Comparison of ENCODE assay signal across 1 cellular context in the genomic region with DNA sequence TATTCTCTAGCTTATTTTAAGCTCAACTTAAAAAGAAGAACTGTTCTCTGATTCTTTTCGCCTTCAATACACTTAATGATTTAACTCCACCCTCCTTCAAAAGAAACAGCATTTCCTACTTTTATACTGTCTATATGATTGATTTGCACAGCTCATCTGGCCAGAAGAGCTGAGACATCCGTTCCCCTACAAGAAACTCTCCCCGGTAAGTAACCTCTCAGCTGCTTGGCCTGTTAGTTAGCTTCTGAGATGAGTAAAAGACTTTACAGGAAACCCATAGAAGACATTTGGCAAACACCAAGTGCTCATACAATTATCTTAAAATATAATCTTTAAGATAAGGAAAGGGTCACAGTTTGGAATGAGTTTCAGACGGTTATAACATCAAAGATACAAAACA.
TF ChIP-seq lines count a peak whose summit lies in the region.

A gene (plus strand): TSS at position 163 of the 400 bp plus-strand sequence. CDS start 1,957 bp downstream, outside the sequence.

TF ChIP-seq in K562, 482 proteins besides CTCF, POLR2A, EP300 and RAD21:
- TF ChIP-seq TEAD1 (CRISPR knock-in tag; IDR thresholded peaks at IDR 0.05): no peak
- TF ChIP-seq ZKSCAN3 (CRISPR knock-in tag; IDR thresholded peaks at IDR 0.05): no peak
- TF ChIP-seq MEIS2 (IDR thresholded peaks at IDR 0.05; ENCODE audit: partially characterized antibody): peak; percentile 4
